ENCODE assay signal across 15 cellular contexts in genomic region chr15:77768107-77768506, GRCh38.
DNase-seq lines count a peak whose midpoint lies in the region; ATAC-seq and TF ChIP-seq lines count a peak whose summit lies in the region.
"Had no signal": no experiment of that assay in that cellular context is flagged by ENCODE, and none has a peak within 500 bp of the region (broad histone marks: within the 10 kb centered on the region; RNA-seq: fewer than 3 reads in every experiment).

No MANE protein-coding gene starts in this region.

- H3K9me3 Mint-ChIP-seq in WTC11: no peaks in the 10 kb centered on the region
- H3K9me3 Mint-ChIP-seq in neural progenitor cell: no peaks in the 10 kb centered on the region
- H3K9me3 Mint-ChIP-seq in activated T-cell treated with anti-CD3 and anti-CD28 coated beads, Interleukin-2, amount 50 U/mL, for 4 hours: no peaks in the 10 kb centered on the region
- H3K9me3 Mint-ChIP-seq: CD8-positive, alpha-beta memory T cell; HFFc6 had no signal

- H3F3A ChIP-seq in neural progenitor cell (ENCODE audit: low read depth): no peaks in the 10 kb centered on the region

- H3K27ac Mint-ChIP-seq in WTC11 (peak overlapping the region; percentile 39; the same call in 1 of the 2 replicates), neural progenitor cell (no peak overlapping the region)
- H3K27ac Mint-ChIP-seq: CD8-positive, alpha-beta memory T cell; HFFc6 had no signal

- H3K4me1 ChIP-seq in neural progenitor cell: peaks cover 21% of the 10 kb centered on the region

- CTCF ChIA-PET in WTC11 (lab: Charles Lee): interaction anchor here (0.7 to 2.3 kb wide), 16 partner anchors 8 to 150 kb away, joined by 3 to 15 read pairs (median 4); partner anchors contain the start of gene LINGO1

- no peaks in the 10 kb centered on the region for H4K20me1 ChIP-seq in neural progenitor cell (ENCODE audit: low read depth)

- no peaks in the 10 kb centered on the region for H3K36me3 ChIP-seq in neural progenitor cell

- H3K9ac ChIP-seq in neural progenitor cell: no peak overlapping the region

- POLR2A ChIA-PET in WTC11 (lab: Charles Lee): no interaction called here

- peak; percentile 85 for ATAC-seq in WTC11
- no peak for ATAC-seq in activated T-cell treated with anti-CD3 and anti-CD28 coated beads, Interleukin-2, amount 50 U/mL, for 4 hours

- H3K4me2 ChIP-seq in neural progenitor cell: peak overlapping the region; percentile 32

- no peak overlapping the region for H3K4me3 Mint-ChIP-seq in WTC11
- H3K4me3 Mint-ChIP-seq in neural progenitor cell: no peak overlapping the region
- no peak overlapping the region for H3K4me3 Mint-ChIP-seq in activated T-cell treated with anti-CD3 and anti-CD28 coated beads, Interleukin-2, amount 50 U/mL, for 4 hours
- H3K4me3 Mint-ChIP-seq: CD8-positive, alpha-beta memory T cell; HFFc6 had no signal

- no peak overlapping the region for H3K27ac ChIP-seq in neural progenitor cell
- H3K27ac ChIP-seq: C4-2B had no signal

- no peaks in the 10 kb centered on the region for H3K79me2 ChIP-seq in neural progenitor cell (ENCODE audit: low read depth)

- H3K27me3 Mint-ChIP-seq in WTC11 (ENCODE audit: low read depth) (no peaks in the 10 kb centered on the region), neural progenitor cell (ENCODE audit: insufficient read depth, low read depth) (no peaks in the 10 kb centered on the region)
- H3K27me3 Mint-ChIP-seq in activated T-cell treated with anti-CD3 and anti-CD28 coated beads, Interleukin-2, amount 50 U/mL, for 4 hours (ENCODE audit: low read depth): peaks cover 8% of the 10 kb centered on the region

- no peak for TF ChIP-seq CTCF in WTC11 (IDR thresholded peaks at IDR 0.05)
- TF ChIP-seq CTCF in neural progenitor cell (IDR thresholded peaks at IDR 0.05): peak; percentile 32

- peak; percentile 50 for DNase-seq in COR-L47 (lab: John Stamatoyannopoulos, UW)
- DNase-seq in NCI-H146 (lab: John Stamatoyannopoulos, UW): peak; percentile 83
- peak; percentile 38 for DNase-seq in WTC11 (ENCODE audit: low spot score)
- DNase-seq in neural progenitor cell (ENCODE audit: low spot score): no peak
- no peak for DNase-seq in superior temporal gyrus (ENCODE audit: extremely low spot score)
- DNase-seq in activated T-cell treated with anti-CD3 and anti-CD28 coated beads, Interleukin-2, amount 50 U/mL, for 4 hours: no peak
- no peak for DNase-seq in HCEC 1CT
- DNase-seq: CD8-positive, alpha-beta memory T cell; HFFc6; KBM-7; NCI-H1092 treated with DMSO at 0.1 percent for 48 hours; NCI-H187 treated with DMSO at 0.1 percent for 48 hours; NCI-H446; Right ventricle myocardium superior had no signal

- no peak overlapping the region for H2AFZ ChIP-seq in neural progenitor cell (replicated peaks)

- no peaks in the 10 kb centered on the region for H3K27me3 ChIP-seq in neural progenitor cell

- H3K36me3 Mint-ChIP-seq in WTC11 (no peaks in the 10 kb centered on the region), neural progenitor cell (no peaks in the 10 kb centered on the region)
- no peaks in the 10 kb centered on the region for H3K36me3 Mint-ChIP-seq in activated T-cell treated with anti-CD3 and anti-CD28 coated beads, Interleukin-2, amount 50 U/mL, for 4 hours (ENCODE audit: insufficient read depth)
- H3K36me3 Mint-ChIP-seq: CD8-positive, alpha-beta memory T cell had no signal

- H3K4me3 ChIP-seq in neural progenitor cell: no peak overlapping the region

- H3K4me1 Mint-ChIP-seq in WTC11 (peaks cover 27% of the 10 kb centered on the region), neural progenitor cell (no peaks in the 10 kb centered on the region)
- H3K4me1 Mint-ChIP-seq in activated T-cell treated with anti-CD3 and anti-CD28 coated beads, Interleukin-2, amount 50 U/mL, for 4 hours (ENCODE audit: low read depth): no peaks in the 10 kb centered on the region
- H3K4me1 Mint-ChIP-seq: CD8-positive, alpha-beta memory T cell had no signal

- no peaks in the 10 kb centered on the region for H3K9me3 ChIP-seq in neural progenitor cell (ENCODE audit: low read depth)

TF ChIP-seq in WTC11, 78 proteins besides CTCF, POLR2A, EP300 and RAD21:
- no peak for TF ChIP-seq ZNF263 (CRISPR knock-in tag; IDR thresholded peaks at IDR 0.05; ENCODE audit: low read depth)
- TF ChIP-seq SOX15 (CRISPR knock-in tag; IDR thresholded peaks at IDR 0.05): no peak
- 0 out of 2 replicates have a peak, but pooled peaks have one; percentile 12 for TF ChIP-seq SP1 (CRISPR knock-in tag; conservative IDR thresholded peaks at IDR 0.05)

Comparison
In these comparisons a context has a peak if more than half of its experiments do, and no peak if none do; other contexts are left out.
1. DNase-seq: peak in COR-L47 (single experiment), NCI-H146 (single experiment) and WTC11 (single experiment); none in neural progenitor cell (single experiment), superior temporal gyrus (single experiment), activated T-cell treated with anti-CD3 and anti-CD28 coated beads, Interleukin-2, amount 50 U/mL, for 4 hours (single experiment) and HCEC 1CT (single experiment).